ENCODE assay signal across 1 cellular context in the genomic region with DNA sequence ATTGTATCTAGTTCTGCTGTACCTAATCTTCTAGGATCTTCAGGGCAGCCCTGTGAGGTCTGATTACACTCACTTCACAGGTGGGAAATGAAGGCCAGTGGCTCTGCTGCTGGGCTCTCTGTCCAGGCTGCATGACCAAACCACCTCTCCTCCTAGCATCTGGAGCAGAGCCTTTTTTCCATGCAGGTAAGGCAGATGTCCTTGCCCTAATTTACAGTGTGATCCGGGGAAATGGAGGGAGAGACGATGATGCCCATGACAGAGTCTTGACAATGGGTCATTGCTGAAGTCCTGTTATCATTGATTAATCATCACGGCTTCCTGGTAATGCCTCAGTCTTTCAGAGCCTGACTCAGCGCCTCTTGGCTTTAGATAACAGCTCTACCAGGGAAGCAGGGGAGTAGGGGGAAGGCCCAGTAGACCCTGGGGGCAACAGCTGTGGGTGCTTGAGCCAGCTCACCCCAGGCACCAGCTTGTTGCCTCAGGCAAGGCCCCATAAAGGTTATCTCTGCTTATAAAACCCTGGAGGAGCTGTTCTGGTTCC.
TF ChIP-seq lines count a peak whose summit lies in the region.

No MANE protein-coding gene starts in this region.

TF ChIP-seq in GM23338, 12 proteins besides CTCF, POLR2A, EP300 and RAD21 (continued from another document):
- TF ChIP-seq, protein P1, sequence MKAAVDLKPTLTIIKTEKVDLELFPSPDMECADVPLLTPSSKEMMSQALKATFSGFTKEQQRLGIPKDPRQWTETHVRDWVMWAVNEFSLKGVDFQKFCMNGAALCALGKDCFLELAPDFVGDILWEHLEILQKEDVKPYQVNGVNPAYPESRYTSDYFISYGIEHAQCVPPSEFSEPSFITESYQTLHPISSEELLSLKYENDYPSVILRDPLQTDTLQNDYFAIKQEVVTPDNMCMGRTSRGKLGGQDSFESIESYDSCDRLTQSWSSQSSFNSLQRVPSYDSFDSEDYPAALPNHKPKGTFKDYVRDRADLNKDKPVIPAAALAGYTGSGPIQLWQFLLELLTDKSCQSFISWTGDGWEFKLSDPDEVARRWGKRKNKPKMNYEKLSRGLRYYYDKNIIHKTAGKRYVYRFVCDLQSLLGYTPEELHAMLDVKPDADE (IDR thresholded peaks at IDR 0.05): no peak
- TF ChIP-seq POLR2AphosphoS5 (IDR thresholded peaks at IDR 0.05; ENCODE audit: low read depth): no peak
- TF ChIP-seq, protein P2, sequence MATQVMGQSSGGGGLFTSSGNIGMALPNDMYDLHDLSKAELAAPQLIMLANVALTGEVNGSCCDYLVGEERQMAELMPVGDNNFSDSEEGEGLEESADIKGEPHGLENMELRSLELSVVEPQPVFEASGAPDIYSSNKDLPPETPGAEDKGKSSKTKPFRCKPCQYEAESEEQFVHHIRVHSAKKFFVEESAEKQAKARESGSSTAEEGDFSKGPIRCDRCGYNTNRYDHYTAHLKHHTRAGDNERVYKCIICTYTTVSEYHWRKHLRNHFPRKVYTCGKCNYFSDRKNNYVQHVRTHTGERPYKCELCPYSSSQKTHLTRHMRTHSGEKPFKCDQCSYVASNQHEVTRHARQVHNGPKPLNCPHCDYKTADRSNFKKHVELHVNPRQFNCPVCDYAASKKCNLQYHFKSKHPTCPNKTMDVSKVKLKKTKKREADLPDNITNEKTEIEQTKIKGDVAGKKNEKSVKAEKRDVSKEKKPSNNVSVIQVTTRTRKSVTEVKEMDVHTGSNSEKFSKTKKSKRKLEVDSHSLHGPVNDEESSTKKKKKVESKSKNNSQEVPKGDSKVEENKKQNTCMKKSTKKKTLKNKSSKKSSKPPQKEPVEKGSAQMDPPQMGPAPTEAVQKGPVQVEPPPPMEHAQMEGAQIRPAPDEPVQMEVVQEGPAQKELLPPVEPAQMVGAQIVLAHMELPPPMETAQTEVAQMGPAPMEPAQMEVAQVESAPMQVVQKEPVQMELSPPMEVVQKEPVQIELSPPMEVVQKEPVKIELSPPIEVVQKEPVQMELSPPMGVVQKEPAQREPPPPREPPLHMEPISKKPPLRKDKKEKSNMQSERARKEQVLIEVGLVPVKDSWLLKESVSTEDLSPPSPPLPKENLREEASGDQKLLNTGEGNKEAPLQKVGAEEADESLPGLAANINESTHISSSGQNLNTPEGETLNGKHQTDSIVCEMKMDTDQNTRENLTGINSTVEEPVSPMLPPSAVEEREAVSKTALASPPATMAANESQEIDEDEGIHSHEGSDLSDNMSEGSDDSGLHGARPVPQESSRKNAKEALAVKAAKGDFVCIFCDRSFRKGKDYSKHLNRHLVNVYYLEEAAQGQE (IDR thresholded peaks at IDR 0.05; ENCODE audit: unreplicated experiment): no peak
- TF ChIP-seq, protein P3, sequence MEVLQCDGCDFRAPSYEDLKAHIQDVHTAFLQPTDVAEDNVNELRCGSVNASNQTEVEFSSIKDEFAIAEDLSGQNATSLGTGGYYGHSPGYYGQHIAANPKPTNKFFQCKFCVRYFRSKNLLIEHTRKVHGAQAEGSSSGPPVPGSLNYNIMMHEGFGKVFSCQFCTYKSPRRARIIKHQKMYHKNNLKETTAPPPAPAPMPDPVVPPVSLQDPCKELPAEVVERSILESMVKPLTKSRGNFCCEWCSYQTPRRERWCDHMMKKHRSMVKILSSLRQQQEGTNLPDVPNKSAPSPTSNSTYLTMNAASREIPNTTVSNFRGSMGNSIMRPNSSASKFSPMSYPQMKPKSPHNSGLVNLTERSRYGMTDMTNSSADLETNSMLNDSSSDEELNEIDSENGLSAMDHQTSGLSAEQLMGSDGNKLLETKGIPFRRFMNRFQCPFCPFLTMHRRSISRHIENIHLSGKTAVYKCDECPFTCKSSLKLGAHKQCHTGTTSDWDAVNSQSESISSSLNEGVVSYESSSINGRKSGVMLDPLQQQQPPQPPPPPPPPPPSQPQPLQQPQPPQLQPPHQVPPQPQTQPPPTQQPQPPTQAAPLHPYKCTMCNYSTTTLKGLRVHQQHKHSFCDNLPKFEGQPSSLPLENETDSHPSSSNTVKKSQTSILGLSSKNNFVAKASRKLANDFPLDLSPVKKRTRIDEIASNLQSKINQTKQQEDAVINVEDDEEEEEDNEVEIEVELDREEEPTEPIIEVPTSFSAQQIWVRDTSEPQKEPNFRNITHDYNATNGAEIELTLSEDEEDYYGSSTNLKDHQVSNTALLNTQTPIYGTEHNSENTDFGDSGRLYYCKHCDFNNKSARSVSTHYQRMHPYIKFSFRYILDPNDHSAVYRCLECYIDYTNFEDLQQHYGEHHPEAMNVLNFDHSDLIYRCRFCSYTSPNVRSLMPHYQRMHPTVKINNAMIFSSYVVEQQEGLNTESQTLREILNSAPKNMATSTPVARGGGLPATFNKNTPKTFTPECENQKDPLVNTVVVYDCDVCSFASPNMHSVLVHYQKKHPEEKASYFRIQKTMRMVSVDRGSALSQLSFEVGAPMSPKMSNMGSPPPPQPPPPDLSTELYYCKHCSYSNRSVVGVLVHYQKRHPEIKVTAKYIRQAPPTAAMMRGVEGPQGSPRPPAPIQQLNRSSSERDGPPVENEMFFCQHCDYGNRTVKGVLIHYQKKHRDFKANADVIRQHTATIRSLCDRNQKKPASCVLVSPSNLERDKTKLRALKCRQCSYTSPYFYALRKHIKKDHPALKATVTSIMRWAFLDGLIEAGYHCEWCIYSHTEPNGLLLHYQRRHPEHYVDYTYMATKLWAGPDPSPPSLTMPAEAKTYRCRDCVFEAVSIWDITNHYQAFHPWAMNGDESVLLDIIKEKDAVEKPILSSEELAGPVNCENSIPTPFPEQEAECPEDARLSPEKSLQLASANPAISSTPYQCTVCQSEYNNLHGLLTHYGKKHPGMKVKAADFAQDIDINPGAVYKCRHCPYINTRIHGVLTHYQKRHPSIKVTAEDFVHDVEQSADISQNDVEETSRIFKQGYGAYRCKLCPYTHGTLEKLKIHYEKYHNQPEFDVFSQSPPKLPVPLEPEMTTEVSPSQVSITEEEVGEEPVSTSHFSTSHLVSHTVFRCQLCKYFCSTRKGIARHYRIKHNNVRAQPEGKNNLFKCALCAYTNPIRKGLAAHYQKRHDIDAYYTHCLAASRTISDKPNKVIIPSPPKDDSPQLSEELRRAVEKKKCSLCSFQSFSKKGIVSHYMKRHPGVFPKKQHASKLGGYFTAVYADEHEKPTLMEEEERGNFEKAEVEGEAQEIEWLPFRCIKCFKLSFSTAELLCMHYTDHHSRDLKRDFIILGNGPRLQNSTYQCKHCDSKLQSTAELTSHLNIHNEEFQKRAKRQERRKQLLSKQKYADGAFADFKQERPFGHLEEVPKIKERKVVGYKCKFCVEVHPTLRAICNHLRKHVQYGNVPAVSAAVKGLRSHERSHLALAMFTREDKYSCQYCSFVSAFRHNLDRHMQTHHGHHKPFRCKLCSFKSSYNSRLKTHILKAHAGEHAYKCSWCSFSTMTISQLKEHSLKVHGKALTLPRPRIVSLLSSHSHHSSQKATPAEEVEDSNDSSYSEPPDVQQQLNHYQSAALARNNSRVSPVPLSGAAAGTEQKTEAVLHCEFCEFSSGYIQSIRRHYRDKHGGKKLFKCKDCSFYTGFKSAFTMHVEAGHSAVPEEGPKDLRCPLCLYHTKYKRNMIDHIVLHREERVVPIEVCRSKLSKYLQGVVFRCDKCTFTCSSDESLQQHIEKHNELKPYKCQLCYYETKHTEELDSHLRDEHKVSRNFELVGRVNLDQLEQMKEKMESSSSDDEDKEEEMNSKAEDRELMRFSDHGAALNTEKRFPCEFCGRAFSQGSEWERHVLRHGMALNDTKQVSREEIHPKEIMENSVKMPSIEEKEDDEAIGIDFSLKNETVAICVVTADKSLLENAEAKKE (CRISPR knock-in tag; IDR thresholded peaks at IDR 0.05): no peak
- no peak for TF ChIP-seq EZH2 (IDR thresholded peaks at IDR 0.05; ENCODE audit: low read depth, unreplicated experiment)
- TF ChIP-seq ZNF114 (CRISPR knock-in tag; IDR thresholded peaks at IDR 0.05): no peak
- no peak for TF ChIP-seq CREB1 (CRISPR knock-in tag; IDR thresholded peaks at IDR 0.05; ENCODE audit: low read depth)
